In the genomic region with DNA sequence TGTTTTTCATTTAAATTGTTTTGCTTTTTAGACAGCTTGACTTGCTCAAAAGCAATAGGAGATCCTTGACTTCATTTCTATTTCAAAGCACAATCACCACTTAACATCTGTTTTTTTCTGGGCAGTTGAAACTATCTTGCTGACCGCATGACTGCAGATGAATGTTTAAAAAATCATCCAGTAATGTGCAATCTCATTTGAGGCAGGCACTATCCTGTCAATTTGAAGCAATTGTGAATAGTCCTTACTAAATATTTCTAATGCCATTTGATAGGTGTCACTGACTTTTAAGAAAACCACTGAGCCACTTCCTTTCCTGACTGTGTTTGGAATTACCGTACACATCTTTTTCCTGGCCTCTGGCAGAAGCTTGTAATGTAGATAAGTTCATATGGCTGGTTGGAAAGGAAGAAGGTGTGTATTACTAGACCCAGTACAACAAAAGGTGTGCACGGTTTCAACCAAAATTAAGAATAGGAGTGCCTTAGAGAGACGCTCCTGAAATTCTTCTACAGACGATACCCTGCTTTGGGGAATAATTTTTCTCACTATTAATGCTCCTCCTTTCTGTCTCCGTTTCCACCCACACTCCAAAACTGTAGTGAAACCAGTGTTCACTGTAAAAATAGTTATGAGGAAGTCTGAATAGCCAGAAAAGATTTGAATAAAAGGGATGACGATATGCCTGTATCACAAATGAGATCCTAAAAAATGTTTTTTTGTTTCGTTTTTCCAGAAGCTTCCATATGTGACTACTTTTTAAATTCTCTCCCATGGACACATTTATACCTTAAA, we compare ENCODE assay signal across 12 cellular contexts.
A peak's percentile ranks its signal among the peaks of the same experiment; 100 is the strongest.
DNase-seq lines count a peak whose midpoint lies in the region; FAIRE-seq and TF ChIP-seq lines count a peak whose summit lies in the region.
"Had no signal": no experiment of that assay in that cellular context is flagged by ENCODE, and none has a peak within 500 bp of the region (broad histone marks: within the 10 kb centered on the region; RNA-seq: fewer than 3 reads in every experiment).

No MANE protein-coding gene starts in this region.

- CTCF ChIA-PET in SK-N-SH (lab: Yijun Ruan, JAX) = no interaction called here

- no peaks in the 10 kb centered on the region for H3K27me3 ChIP-seq in SK-N-SH (ENCODE audit: insufficient read depth)
- H3K27me3 ChIP-seq in fibroblast of lung (ENCODE audit: control insufficient read depth, insufficient read depth, low read length) = no peaks in the 10 kb centered on the region

- no peaks in the 10 kb centered on the region for H4K20me1 ChIP-seq in SK-N-SH (ENCODE audit: insufficient read depth)
- H4K20me1 ChIP-seq in fibroblast of lung (ENCODE audit: control insufficient read depth, extremely low read depth, insufficient read depth, low read length) = no peaks in the 10 kb centered on the region

- H3K4me1 ChIP-seq in SK-N-SH (ENCODE audit: control insufficient read depth in 1 of 2, insufficient read depth in 2 of 2, low read depth in 1 of 2, low read length in 1 of 2) (peaks cover 0 to 36% of the 10 kb centered on the region in 2 experiments; a peak in 3 of 4 replicates), fibroblast of lung (ENCODE audit: control insufficient read depth, extremely low read depth, insufficient read depth, low read length) (peaks cover 24% of the 10 kb centered on the region)

- no peaks in the 10 kb centered on the region for H3K4me1 Mint-ChIP-seq in type B pancreatic cell (ENCODE audit: unreplicated experiment)
- H3K4me1 Mint-ChIP-seq: stimulated activated naive B cell treated with anti-CD40 and anti-IgM and Interleukin-4, amounts not matched to agents 10 μg/mL and 1 μg/mL and 100 μg/mL, for 72 hours had no signal

- TF ChIP-seq CTCF in HFF-Myc (IDR thresholded peaks at IDR 0.05; ENCODE audit: low read depth, low read length, missing control alignments) (no peak), SK-N-SH (IDR thresholded peaks at IDR 0.05) (no peak), fibroblast of lung (conservative IDR thresholded peaks at IDR 0.05 in 1 of 2, IDR thresholded peaks at IDR 0.05 in 1 of 2; ENCODE audit: low read depth in 1 of 2, low read length in 2 of 2) (no peak), type B pancreatic cell (conservative IDR thresholded peaks at IDR 0.05) (no peak)

- peaks cover 59% of the 10 kb centered on the region for H3F3A ChIP-seq in SK-N-SH (replicated peaks; ENCODE audit: insufficient read depth)

- DNase-seq in HFF-Myc (ENCODE audit: extremely low read depth, low read depth) (peak; percentile 75), SK-N-SH (no peak), fibroblast of lung (ENCODE audit: low read depth in 2 of 2) (peak; percentile 86 to 97), urothelium cell line (ENCODE audit: low spot score) (peak; percentile 40), HT-29 (ENCODE audit: low spot score) (no peak), type B pancreatic cell (ENCODE audit: extremely low spot score, unreplicated experiment) (no peak)
- DNase-seq in activated CD4-positive, alpha-beta T cell treated with anti-CD3 and anti-CD28 coated beads, Interleukin-2, amount 50 U/mL, for 48 hours = no peak
- DNase-seq: cortex of kidney; NCI-H1694 treated with DMSO at 0.1 percent for 48 hours; stimulated activated naive B cell treated with anti-CD40 and anti-IgM and Interleukin-4, amounts not matched to agents 10 μg/mL and 1 μg/mL and 100 μg/mL, for 72 hours had no signal

- H2AFZ ChIP-seq in SK-N-SH (ENCODE audit: low read depth) (peak overlapping the region; percentile 61), fibroblast of lung (ENCODE audit: low read length) (no peak overlapping the region)

- no peak for FAIRE-seq in urothelium cell line (lab: Jason Lieb, UNC)
- FAIRE-seq: G401.6 had no signal

- peaks cover 4% of the 10 kb centered on the region for H3K27me3 Mint-ChIP-seq in type B pancreatic cell

- peak; percentile 49 to 96; a peak in 3 of 4 replicates for TF ChIP-seq EP300 in SK-N-SH (IDR thresholded peaks at IDR 0.05; ENCODE audit: borderline replicate concordance in 1 of 2, low read depth in 1 of 2, low read length in 1 of 2)

- POLR2A ChIA-PET in SK-N-SH (lab: Yijun Ruan, JAX) = no interaction called here

- no peaks in the 10 kb centered on the region for H3K79me2 ChIP-seq in SK-N-SH (ENCODE audit: insufficient read depth)
- no peaks in the 10 kb centered on the region for H3K79me2 ChIP-seq in fibroblast of lung (ENCODE audit: control insufficient read depth, insufficient read depth, low read length)

- no peak overlapping the region for H3K4me3 Mint-ChIP-seq in type B pancreatic cell
- H3K4me3 Mint-ChIP-seq: stimulated activated naive B cell treated with anti-CD40 and anti-IgM and Interleukin-4, amounts not matched to agents 10 μg/mL and 1 μg/mL and 100 μg/mL, for 72 hours had no signal

- H3K36me3 Mint-ChIP-seq in type B pancreatic cell = no peaks in the 10 kb centered on the region
- H3K36me3 Mint-ChIP-seq: stimulated activated naive B cell treated with anti-CD40 and anti-IgM and Interleukin-4, amounts not matched to agents 10 μg/mL and 1 μg/mL and 100 μg/mL, for 72 hours had no signal

- H3K4me2 ChIP-seq in SK-N-SH (peak overlapping the region; percentile 59), fibroblast of lung (ENCODE audit: extremely low read depth, insufficient read depth, low read length) (peak overlapping the region; percentile 53)

- H3K9me3 Mint-ChIP-seq in type B pancreatic cell = no peaks in the 10 kb centered on the region
- H3K9me3 Mint-ChIP-seq: stimulated activated naive B cell treated with anti-CD40 and anti-IgM and Interleukin-4, amounts not matched to agents 10 μg/mL and 1 μg/mL and 100 μg/mL, for 72 hours had no signal

- no peaks in the 10 kb centered on the region for H3K9me3 ChIP-seq in SK-N-SH
- H3K9me3 ChIP-seq in fibroblast of lung (ENCODE audit: control insufficient read depth, insufficient read depth, low read depth, low read length) = no peaks in the 10 kb centered on the region

- H3K27ac ChIP-seq in SK-N-SH (ENCODE audit: low read depth in 2 of 2, low read length in 1 of 2) = peak overlapping the region; percentile 69 to 93; a peak in 3 of 4 replicates
- peak overlapping the region; percentile 68 for H3K27ac ChIP-seq in fibroblast of lung (ENCODE audit: insufficient read depth, low read length)
- H3K27ac ChIP-seq: VCaP had no signal

- H3K36me3 ChIP-seq in SK-N-SH (replicated peaks in 1 of 2; ENCODE audit: control insufficient read depth in 1 of 2, insufficient read depth in 2 of 2, low read length in 1 of 2) = no peaks in the 10 kb centered on the region
- no peaks in the 10 kb centered on the region for H3K36me3 ChIP-seq in fibroblast of lung (ENCODE audit: control insufficient read depth, insufficient read depth, low read length)

- H3K9ac ChIP-seq in SK-N-SH (peak overlapping the region; percentile 34), fibroblast of lung (ENCODE audit: insufficient read depth, low read length) (no peak overlapping the region)

- H3K9me2 ChIP-seq in SK-N-SH = no peaks in the 10 kb centered on the region

- no peak overlapping the region for H3K4me3 ChIP-seq in HFF-Myc (replicated peaks; ENCODE audit: low read depth, low read length)
- H3K4me3 ChIP-seq in SK-N-SH (ENCODE audit: low read depth in 2 of 2, low read length in 1 of 2) = peak overlapping the region; percentile 7 to 14; a peak in 2 of 4 replicates
- H3K4me3 ChIP-seq in fibroblast of lung (replicated peaks in 1 of 4; ENCODE audit: control extremely low read depth in 1 of 4, insufficient read depth in 1 of 4, low read depth in 3 of 4, low read length in 4 of 4) = no peak overlapping the region

- no peak for TF ChIP-seq RAD21 in SK-N-SH (IDR thresholded peaks at IDR 0.05; ENCODE audit: low read length)

- no peak overlapping the region for H3K27ac Mint-ChIP-seq in type B pancreatic cell
- H3K27ac Mint-ChIP-seq: stimulated activated naive B cell treated with anti-CD40 and anti-IgM and Interleukin-4, amounts not matched to agents 10 μg/mL and 1 μg/mL and 100 μg/mL, for 72 hours had no signal

- 24% methylated on average over 8 of the region's 8 CpGs for WGBS in SK-N-SH (ENCODE audit: low lambda C conversion rate)

TF ChIP-seq in SK-N-SH, 30 proteins besides CTCF, POLR2A, EP300 and RAD21 (continues in another document):
- TF ChIP-seq EZH2phosphoT487 (IDR thresholded peaks at IDR 0.05; ENCODE audit: borderline replicate concordance, low read depth) (no peak), TAF1 (IDR thresholded peaks at IDR 0.05; ENCODE audit: borderline replicate concordance, low read depth, low read length) (peak; percentile 25; the same call in 1 of the 2 replicates), SMC3 (IDR thresholded peaks at IDR 0.05; ENCODE audit: low read depth, low read length) (no peak), PBX3 (IDR thresholded peaks at IDR 0.05) (peak; percentile 93), MEF2A (IDR thresholded peaks at IDR 0.05; ENCODE audit: borderline replicate concordance, low read depth) (peak; percentile 75; the same call in 1 of the 2 replicates), RCOR1 (IDR thresholded peaks at IDR 0.05; ENCODE audit: low read length) (no peak), RXRA (IDR thresholded peaks at IDR 0.05; ENCODE audit: borderline replicate concordance, low read depth) (peak; percentile 41; the same call in 1 of the 2 replicates), TCF12 (IDR thresholded peaks at IDR 0.05) (peak; percentile 97)
- TF ChIP-seq, protein P1, sequence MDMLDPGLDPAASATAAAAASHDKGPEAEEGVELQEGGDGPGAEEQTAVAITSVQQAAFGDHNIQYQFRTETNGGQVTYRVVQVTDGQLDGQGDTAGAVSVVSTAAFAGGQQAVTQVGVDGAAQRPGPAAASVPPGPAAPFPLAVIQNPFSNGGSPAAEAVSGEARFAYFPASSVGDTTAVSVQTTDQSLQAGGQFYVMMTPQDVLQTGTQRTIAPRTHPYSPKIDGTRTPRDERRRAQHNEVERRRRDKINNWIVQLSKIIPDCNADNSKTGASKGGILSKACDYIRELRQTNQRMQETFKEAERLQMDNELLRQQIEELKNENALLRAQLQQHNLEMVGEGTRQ (IDR thresholded peaks at IDR 0.05; ENCODE audit: borderline replicate concordance, low read depth, low read length) = no peak

Comparison
In these comparisons a context has a peak if more than half of its experiments do, and no peak if none do; other contexts are left out.
1. DNase-seq: peak in HFF-Myc (single experiment), fibroblast of lung (2 of 2) and urothelium cell line (single experiment); none in SK-N-SH (single experiment), activated CD4-positive, alpha-beta T cell treated with anti-CD3 and anti-CD28 coated beads, Interleukin-2, amount 50 U/mL, for 48 hours (0 of 2), HT-29 (single experiment) and type B pancreatic cell (single experiment).
2. H3K4me3 ChIP-seq: peak in SK-N-SH (2 of 2); none in HFF-Myc (single experiment) and fibroblast of lung (0 of 4).